In genomic region chr20:37447688-37448087, GRCh38 we compare ENCODE assay signal across 8 cellular contexts.
"Had no signal": no experiment of that assay in that cellular context is flagged by ENCODE, and none has a peak within 500 bp of the region (broad histone marks: within the 10 kb centered on the region; RNA-seq: fewer than 3 reads in every experiment).

No MANE protein-coding gene starts in this region.

- H3K9me3 Mint-ChIP-seq: GM23338 had no signal

- H3K4me3 Mint-ChIP-seq: GM23338 had no signal

- H3K4me1 Mint-ChIP-seq: GM23338 had no signal

- H3K9me3 ChIP-seq: HAP-1 had no signal

- H3K4me3 ChIP-seq: GM23338, HAP-1, K562 had no signal

- FAIRE-seq: HTR-8/SVneo, K562 had no signal

- H3K36me3 ChIP-seq: HAP-1 had no signal

- DNase-seq: H7, IMR-90, KG1 had no signal

- H3K4me1 ChIP-seq: HAP-1 had no signal

- H2AFZ ChIP-seq: GM23338 had no signal

- H3K4me2 ChIP-seq: GM23338 had no signal

- H3K27ac Mint-ChIP-seq: GM23338 had no signal

- ATAC-seq: GM23338, HCT116, K562 had no signal
